8 cellular contexts compared by ENCODE assay signal in the genomic region with DNA sequence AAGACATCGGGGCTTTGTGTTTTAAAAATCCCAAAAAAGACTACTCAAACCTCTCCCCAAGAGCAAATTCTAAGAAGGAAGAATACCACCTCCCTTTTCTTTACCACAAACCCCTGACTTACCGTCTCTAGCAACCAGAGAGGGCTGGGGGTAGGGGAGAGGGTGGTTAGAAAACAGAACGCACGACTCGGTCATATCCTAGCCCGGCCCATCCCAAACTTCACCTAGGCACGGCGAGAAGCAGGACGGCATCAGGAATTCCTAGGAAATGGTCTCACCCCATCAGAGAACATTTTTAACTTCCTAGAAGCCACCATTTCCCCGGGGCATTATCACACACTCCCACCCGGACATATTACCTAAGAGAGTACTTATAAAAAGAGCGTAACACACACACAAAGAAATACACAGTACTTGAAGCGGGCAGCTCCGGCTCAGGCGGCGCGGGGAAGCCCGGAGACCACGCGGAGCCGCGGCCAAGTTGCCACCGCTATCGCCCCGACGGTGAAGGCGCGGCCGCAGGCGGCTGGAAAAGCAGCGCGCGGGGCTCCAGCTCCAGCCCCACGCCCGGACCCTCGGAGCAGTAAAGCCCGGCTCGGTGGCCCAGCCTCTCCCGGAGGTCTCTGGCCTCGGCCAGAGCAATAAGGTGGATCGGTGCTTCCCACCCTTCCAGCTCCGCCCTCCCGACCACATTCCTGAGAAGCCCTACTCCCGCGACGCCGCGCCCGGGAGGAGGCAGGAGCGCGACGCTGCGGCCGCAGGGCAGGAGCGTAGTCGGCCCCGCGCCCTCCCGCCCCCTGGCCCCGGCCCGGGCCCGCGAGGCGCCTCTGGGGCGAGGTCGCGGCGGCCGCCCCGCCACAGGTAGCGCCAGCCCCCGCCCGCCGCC. TPM values are rescaled to one million over a fixed set of nuclear protein-coding genes. Genes with fewer than 3 reads are reported as not detected.
DNase-seq lines count a peak whose midpoint lies in the region; ATAC-seq, FAIRE-seq and TF ChIP-seq lines count a peak whose summit lies in the region.

No MANE protein-coding gene starts in this region.

- ATAC-seq in GM19467 (IDR thresholded peaks at IDR 0.05; ENCODE audit: unreplicated experiment), result peak; percentile 38
- ATAC-seq in HG03558 (IDR thresholded peaks at IDR 0.05; ENCODE audit: extremely low read depth, unreplicated experiment), result peak; percentile 8
- peak; percentile 77 for ATAC-seq in K562

- no peak for TF ChIP-seq CTCF in K562 (IDR thresholded peaks at IDR 0.05 in 2 of 3, conservative IDR thresholded peaks at IDR 0.05 in 1 of 3; ENCODE audit: insufficient read depth in 2 of 3, low read depth in 1 of 3, low read length in 3 of 3)

- TF ChIP-seq RAD21 in K562 (CRISPR knock-in tag; conservative IDR thresholded peaks at IDR 0.05 in 1 of 2, IDR thresholded peaks at IDR 0.05 in 1 of 2), result no peak

- in situ Hi-C loops in K562 (cut with MboI), result no loop called here

- peak overlapping the region; percentile 91 for H3K4me2 ChIP-seq in K562 (ENCODE audit: insufficient read depth, low read length)

- TF ChIP-seq EP300 in K562 (IDR thresholded peaks at IDR 0.05; ENCODE audit: low read length), result no peak

- intact Hi-C loops in K562 (cut with micrococcal nuclease), result loop anchor here (5.0 kb wide), 1 partner anchor 59 kb away; no protein-coding TSS in a partner anchor

- DNase-seq in D341Med (ENCODE audit: low spot score), result peak; percentile 79
- DNase-seq in T-helper 1 cell, result peak in 4 of 5 donors; percentile 8 to 34 (median 18)
- DNase-seq in K562 (ENCODE audit: extremely low read depth in 1 of 4, low spot score in 3 of 4), result peak; percentile 55 to 75 (median 68)
- DNase-seq in iPS-NIHi11 (ENCODE audit: low spot score), result peak; percentile 82
- peak; percentile 32 for DNase-seq in stimulated activated CD4-positive, alpha-beta T cell treated with anti-CD3 and anti-CD28 coated beads, Interleukin-12 subunit alpha, Interleukin-12 subunit beta, amount 100 ng/mL, for 4 hours
- DNase-seq in foreskin melanocyte, result no peak

- BruUV-seq in K562 (replicated peaks; lab: Mats Ljungman, UMichigan), result no TSS peak

- H3K27ac ChIP-seq in K562 (ENCODE audit: extremely low read depth, low read depth, low read length), result peak overlapping the region; percentile 80

- H2AFZ ChIP-seq in K562 (ENCODE audit: low read depth, low read length), result peak overlapping the region; percentile 78

- peaks cover 6 to 12% of the 10 kb centered on the region in 2 experiments; a peak in 3 of 5 replicates for H3K4me1 ChIP-seq in K562 (replicated peaks in 1 of 2; ENCODE audit: control insufficient read depth in 2 of 2, insufficient read depth in 2 of 2, low read length in 2 of 2)

- TF ChIP-seq POLR2A in K562 (conservative IDR thresholded peaks at IDR 0.05), result no peak

- peak overlapping the region; percentile 94 for H3K4me3 ChIP-seq in K562

- H3K36me3 ChIP-seq in K562 (ENCODE audit: control insufficient read depth, insufficient read depth, low read length), result peaks cover 5% of the 10 kb centered on the region; the same call in 1 of the 3 replicates

- peak overlapping the region; percentile 76 to 96 for H3K9ac ChIP-seq in K562 (ENCODE audit: insufficient read depth in 1 of 2, low read depth in 2 of 2, low read length in 2 of 2)

- no peaks in the 10 kb centered on the region for H3K9me3 ChIP-seq in K562 (replicated peaks; ENCODE audit: control insufficient read depth, insufficient read depth, low read depth, low read length)

- under 1% methylated on average over 47 of the region's 74 CpGs for WGBS in K562 (ENCODE audit: insufficient coverage, low coverage, missing lambda C conversion rate)

- CTCF ChIA-PET in K562 (lab: Yijun Ruan, JAX; ENCODE audit: low intra/inter-chr PET ratio), result interaction anchor here (0.6 kb wide), 1 partner anchor 50 kb away, joined by 3 read pairs; no protein-coding TSS in a partner anchor

- FAIRE-seq in K562 (lab: Jason Lieb, UNC), result no peak

- POLR2A ChIA-PET in K562 (lab: Yijun Ruan, JAX), result interaction anchor here (0.5 to 1.1 kb wide), 4 partner anchors 16 to 1754 kb away, joined by 3 read pairs; no protein-coding TSS in a partner anchor

- H3K27me3 ChIP-seq in K562 (ENCODE audit: control insufficient read depth in 2 of 2, insufficient read depth in 2 of 2, low read length in 2 of 2), result peaks cover 0 to 7% of the 10 kb centered on the region in 2 experiments; a peak in 1 of 5 replicates

- peaks cover 54% of the 10 kb centered on the region for H3K79me2 ChIP-seq in K562 (ENCODE audit: control insufficient read depth, insufficient read depth, low read length)

- no peaks in the 10 kb centered on the region for H3K9me1 ChIP-seq in K562 (ENCODE audit: control insufficient read depth, insufficient read depth, low read length)

- no peaks in the 10 kb centered on the region; the same call in 1 of the 2 replicates for H4K20me1 ChIP-seq in K562 (replicated peaks; ENCODE audit: control insufficient read depth, insufficient read depth, low read length)

TF ChIP-seq in K562, 482 proteins besides CTCF, POLR2A, EP300 and RAD21 (continues in another document):
- no peak for TF ChIP-seq KDM4B (IDR thresholded peaks at IDR 0.05; ENCODE audit: borderline replicate concordance in 2 of 2, low read depth in 1 of 2)

RNA-seq across cellular contexts. Expression of a gene that starts 0.9 kb away (rescaled TPM):
- total RNA-seq in K562 (2011; cell fraction: chromatin; rRNA removed; ENCODE audit: low replicate concordance), result 11.3 and 41.3 TPM in 2 replicates
- 9.2 and 11.7 TPM in 2 replicates for total RNA-seq in K562 (2011; cell fraction: nucleolus; rRNA removed)
- 22.9 and 46.2 TPM in 2 replicates for total RNA-seq in K562 (2011; cell fraction: nucleoplasm; rRNA removed)
- total RNA-seq in K562 (2014; rRNA removed) (36.0 and 37.6 TPM in 2 replicates), K562 (2014; rRNA removed; fragmentation: Illumina TruSeq; extraction: Trizol) (41.9 and 45.9 TPM in 2 replicates), K562 (2015; rRNA removed; fragmentation: Illumina TruSeq; extraction: Trizol) (29.9 and 30.7 TPM in 2 replicates), K562 (2021) (40.7 and 42.6 TPM in 2 replicates)
- polyA plus RNA-seq in K562 (2011; rRNA removed) (28.3 and 45.6 TPM in 2 replicates), K562 (2014; fragmentation: Illumina TruSeq; extraction: Trizol) (40.2 and 47.5 TPM in 2 replicates), K562 (2014; fragmentation: Nextera tagmentation; extraction: Ambion mirVana) (10 to 100 TPM in 1 of 2 experiments, 1 to 10 TPM in 1; 9.4 to 10.3 TPM), K562 (2014; rRNA removed) (30.3 and 32.5 TPM in 2 replicates)
- polyA plus RNA-seq in K562 (2011; cell fraction: cytosol; rRNA removed), result 11.6 and 15.2 TPM in 2 replicates
- polyA plus RNA-seq in K562 (2011; cell fraction: nucleus; rRNA removed), result 8.0 and 8.8 TPM in 2 replicates
- polyA plus RNA-seq in K562 (2012), result 23.9 and 29.5 TPM in 2 replicates
- polyA minus RNA-seq in K562 (2011; rRNA and poly(A)+ RNA removed), result 43.4 and 45.5 TPM in 2 replicates
- 16.7 and 22.8 TPM in 2 replicates for polyA minus RNA-seq in K562 (2011; cell fraction: cytosol; rRNA and poly(A)+ RNA removed)
- polyA minus RNA-seq in K562 (2011; cell fraction: nucleus; rRNA and poly(A)+ RNA removed), result 13.6 and 13.7 TPM in 2 replicates

Comparison
In these comparisons a context has a peak if more than half of its experiments do, and no peak if none do; other contexts are left out.
1. ATAC-seq: peak in every context shown above with its lines; median percentile 77 in K562; 38 in GM19467; 8 in HG03558.